ENCODE assay signal across 8 cellular contexts in genomic region chr1:244862699-244863490, GRCh38. TPM values are rescaled to one million over a fixed set of nuclear protein-coding genes. Genes with fewer than 3 reads are reported as not detected.
DNase-seq lines count a peak whose midpoint lies in the region; ATAC-seq and TF ChIP-seq lines count a peak whose summit lies in the region.

No MANE protein-coding gene starts in this region.

- H3K9me2 ChIP-seq in PC-3 (replicated peaks; ENCODE audit: low read length): no peaks in the 10 kb centered on the region

- POLR2A ChIA-PET in PC-3 (lab: Charles Lee; ENCODE audit: unreplicated experiment): interaction anchor here (0.6 to 1.9 kb wide), 4 partner anchors 28 to 239 kb away, joined by 5 to 16 read pairs (median 10); a partner anchor contains a TSS

- no peaks in the 10 kb centered on the region for H3K27me3 Mint-ChIP-seq in IgD-negative memory B cell

- intact Hi-C loops in PC-3 (cut with micrococcal nuclease): loop anchor here (5.0 kb wide), 1 partner anchor 54 kb away; no protein-coding TSS in a partner anchor

- H2AFZ ChIP-seq in PC-3 (ENCODE audit: low read length): no peak overlapping the region

- ATAC-seq in GM21529 (IDR thresholded peaks at IDR 0.05; ENCODE audit: unreplicated experiment) (peak; percentile 60), PC-3 (peak; percentile 75), esophagus mucosa (peak; percentile 86)

- peak overlapping the region; percentile 88 to 99 (median 96) for H3K4me3 Mint-ChIP-seq in IgD-negative memory B cell

- H3K27me3 ChIP-seq in PC-3 (ENCODE audit: low read length): no peaks in the 10 kb centered on the region

- peak overlapping the region; percentile 75 for H3K27ac ChIP-seq in PC-3 (ENCODE audit: low read length)

- no peaks in the 10 kb centered on the region for H3K9me3 ChIP-seq in PC-3 (ENCODE audit: low read length)

- BruUV-seq in PC-3 (replicated peaks; lab: Mats Ljungman, UMichigan): no TSS peak

- H3K79me2 ChIP-seq in PC-3 (ENCODE audit: low read length): peaks cover 69% of the 10 kb centered on the region

- H3K36me3 Mint-ChIP-seq in IgD-negative memory B cell: peaks cover 3% of the 10 kb centered on the region

- peak overlapping the region; percentile 94 to 99 (median 94) for H3K27ac Mint-ChIP-seq in IgD-negative memory B cell

- H3F3A ChIP-seq in PC-3 (ENCODE audit: low read length, unreplicated experiment): peaks cover 9% of the 10 kb centered on the region

- TF ChIP-seq CTCF in PC-3 (conservative IDR thresholded peaks at IDR 0.05; ENCODE audit: low read depth, low read length): no peak

- peaks cover 24% of the 10 kb centered on the region for H3K4me1 ChIP-seq in PC-3 (ENCODE audit: insufficient read depth, low read length)

- H3K4me1 Mint-ChIP-seq in IgD-negative memory B cell: peaks cover 35 to 46% (median 42%) of the 10 kb centered on the region in 3 donors

- CTCF ChIA-PET in PC-3 (lab: Charles Lee): interaction anchor here (0.6 to 1.2 kb wide), 4 partner anchors 107 to 290 kb away, joined by 3 to 6 read pairs (median 4); a partner anchor contains a TSS

- H3K9ac ChIP-seq in PC-3 (ENCODE audit: low read length): peak overlapping the region; percentile 95

- no peaks in the 10 kb centered on the region for H3K9me3 Mint-ChIP-seq in IgD-negative memory B cell

- H3K36me3 ChIP-seq in PC-3 (ENCODE audit: low read depth, low read length): peaks cover 49% of the 10 kb centered on the region

- peaks cover 49% of the 10 kb centered on the region for H4K20me1 ChIP-seq in PC-3 (ENCODE audit: low read length)

- DNase-seq in DMS 273 treated with DMSO at 0.1 percent for 48 hours (lab: John Stamatoyannopoulos, UW) (peak; percentile 76), PC-3 (peak; percentile 96), myocyte (ENCODE audit: low read depth) (peak; percentile 96)
- peak; percentile 96 for DNase-seq in activated T-cell treated with anti-CD3 and anti-CD28 coated beads, Interleukin-2, amount 50 U/mL, for 48 hours
- peak; percentile 97 for DNase-seq in stimulated activated CD8-positive, alpha-beta memory T cell treated with anti-CD3 and anti-CD28 coated beads, Interleukin-7, amount 100 ng/mL, for 24 hours (ENCODE audit: low read depth)

- peak overlapping the region; percentile 80 for H3K4me3 ChIP-seq in PC-3 (ENCODE audit: low read length)

- peak overlapping the region; percentile 90 for H3K4me2 ChIP-seq in PC-3 (ENCODE audit: low read length)

RNA-seq across cellular contexts. Expression of gene HNRNPU, which starts 1.4 kb away (rescaled TPM):
- polyA plus RNA-seq in IgD-negative memory B cell: 339 TPM
- total RNA-seq in PC-3 (2014; rRNA removed): 431 and 503 TPM in 2 replicates
- total RNA-seq in esophagus mucosa: 164 TPM
- 214 and 222 TPM in 2 replicates for total RNA-seq in myocyte
- polyA plus RNA-seq in myocyte (2012): 155 TPM

RNA-seq across cellular contexts. Expression of gene COX20, which starts 27.4 kb away (rescaled TPM):
- polyA plus RNA-seq in IgD-negative memory B cell: 36.9 TPM
- total RNA-seq in PC-3 (2014; rRNA removed) (50.0 and 55.8 TPM in 2 replicates), esophagus mucosa (17.4 TPM), myocyte (27.8 and 31.3 TPM in 2 replicates)
- 54.4 TPM for polyA plus RNA-seq in myocyte (2012)

Comparison
In these comparisons a context has a peak if more than half of its experiments do, and no peak if none do; other contexts are left out.
1. Peak in every context shown above with its lines: DNase-seq, ATAC-seq, H3K4me3 ChIP-seq and H3K27ac ChIP-seq.